12 cellular contexts compared by ENCODE assay signal in genomic region chr9:12274577-12274976, GRCh38.
"Had no signal": no experiment of that assay in that cellular context is flagged by ENCODE, and none has a peak within 500 bp of the region (broad histone marks: within the 10 kb centered on the region; RNA-seq: fewer than 3 reads in every experiment).

No MANE protein-coding gene starts in this region.

- H3K27me3 ChIP-seq: esophagus muscularis mucosa had no signal

- H3K4me1 ChIP-seq: prostate gland had no signal

- H3K9me3 ChIP-seq: esophagus muscularis mucosa, prostate gland, thoracic aorta had no signal

- DNase-seq: activated effector memory CD4-positive, alpha-beta T cell treated with anti-CD3 and anti-CD28 coated beads, Interleukin-2, amount 50 U/mL, for 16 hours; activated T-cell treated with anti-CD3 and anti-CD28 coated beads, Interleukin-2, amount 50 U/mL, for 24 hours; foreskin melanocyte; left ventricle myocardium superior; mesendoderm; stimulated activated CD4-positive, alpha-beta T cell treated with anti-CD3 and anti-CD28 coated beads, Interleukin-4, amount 100 ng/mL, for 1 hour; SW 1271 had no signal

- H3K4me3 ChIP-seq: esophagus muscularis mucosa, prostate gland, thoracic aorta had no signal

- H3K36me3 ChIP-seq: esophagus muscularis mucosa, prostate gland, thoracic aorta had no signal

- ATAC-seq: activated CD4-positive, CD25-positive, alpha-beta regulatory T cell treated with anti-CD3 and anti-CD28 coated beads, Interleukin-2, amount 50 U/mL, for 24 hours; activated naive CD4-positive, alpha-beta T cell treated with anti-CD3 and anti-CD28 coated beads, Interleukin-2, amount 50 U/mL, for 72 hours; left ventricle myocardium superior had no signal

- H3K27ac ChIP-seq: esophagus muscularis mucosa, prostate gland, thoracic aorta had no signal
